In genomic region chr3:45994661-45995369, GRCh38 we compare ENCODE assay signal across 8 cellular contexts. TPM values are rescaled to one million over a fixed set of nuclear protein-coding genes. Genes with fewer than 3 reads are reported as not detected.
DNase-seq lines count a peak whose midpoint lies in the region; ATAC-seq and TF ChIP-seq lines count a peak whose summit lies in the region.

No MANE protein-coding gene starts in this region.

- WGBS in spleen, 5 donors, result 1 to 3% (median 3%) methylated on average over 17 to 20 of the region's 20 CpGs

- no peak for TF ChIP-seq POLR2A in spleen (IDR thresholded peaks at IDR 0.05)

- ATAC-seq in HG02870 (IDR thresholded peaks at IDR 0.05; ENCODE audit: unreplicated experiment), result peak; percentile 14

- H3K9me3 ChIP-seq in iPS-20b (ENCODE audit: insufficient read depth, low read depth, low read length) (no peaks in the 10 kb centered on the region), spleen (no peaks in the 10 kb centered on the region)

- H3K36me3 ChIP-seq in iPS-20b (ENCODE audit: insufficient read depth, low read depth, low read length) (no peaks in the 10 kb centered on the region), spleen (peaks cover 0 to 4% (median 0%) of the 10 kb centered on the region in 6 donors)

- H3K27ac ChIP-seq in angular gyrus (ENCODE audit: low read depth, low read length) (peak overlapping the region; percentile 17), iPS-20b (ENCODE audit: low read length) (no peak overlapping the region), spleen (peak overlapping the region; percentile 88 to 98 (median 95))

- DNase-seq in DMS53 (lab: John Stamatoyannopoulos, UW), result peak; percentile 30
- DNase-seq in DMS53 treated with DMSO at 0.1 percent for 48 hours (lab: John Stamatoyannopoulos, UW; ENCODE audit: unreplicated experiment), result no peak
- peak; percentile 51 for DNase-seq in RKO (ENCODE audit: low spot score)
- peak; percentile 76 for DNase-seq in spleen
- DNase-seq in NCI-H510A treated with DMSO at 0.1 percent for 48 hours (lab: John Stamatoyannopoulos, UW), result no peak

- intact Hi-C loops in spleen (cut with DNase I; ENCODE audit: low total_unique reads), result no loop called here

- H3K4me3 ChIP-seq in iPS-20b (ENCODE audit: low read length) (peak overlapping the region; percentile 77), spleen (peak overlapping the region; percentile 67 to 89 (median 81))

- H3K27me3 ChIP-seq in iPS-20b (ENCODE audit: insufficient read depth, low read length), result peaks cover 14% of the 10 kb centered on the region
- no peaks in the 10 kb centered on the region for H3K27me3 ChIP-seq in spleen (replicated peaks in 1 of 7)

- H3K4me1 ChIP-seq in iPS-20b (ENCODE audit: insufficient read depth, low read length) (peaks cover 10% of the 10 kb centered on the region), spleen (peaks cover 33 to 63% (median 51%) of the 10 kb centered on the region in 6 donors)

- peak overlapping the region; percentile 73; the same call in 1 of the 2 replicates for H3K9ac ChIP-seq in iPS-20b (ENCODE audit: low read depth, low read length)

- TF ChIP-seq CTCF in spleen (IDR thresholded peaks at IDR 0.05 in 8 of 11, conservative IDR thresholded peaks at IDR 0.05 in 3 of 11), result no peak

RNA-seq across cellular contexts. Expression of gene FYCO1, which starts 0.8 kb away (rescaled TPM):
- total RNA-seq in spleen, result 10 to 100 TPM; 22.9 to 40.1 (median 34.3) TPM
- polyA plus RNA-seq in spleen, result 1 to 10 TPM; 5.2 to 7.9 (median 5.7) TPM

RNA-seq across cellular contexts. Expression of gene XCR1, which starts 32.5 kb away (rescaled TPM):
- total RNA-seq in spleen, result 1 to 10 TPM in 6 of 7 donors, under 1 TPM in 1; 0.42 to 7.3 (median 4.7) TPM
- polyA plus RNA-seq in spleen, result under 1 TPM; 0.06 to 0.26 (median 0.17) TPM

RNA-seq across cellular contexts. Expression of gene CXCR6, which starts 51.6 kb away (rescaled TPM):
- 10 to 100 TPM in 5 of 7 donors, 1 to 10 TPM in 2; 6.6 to 35.3 (median 16.0) TPM for total RNA-seq in spleen
- polyA plus RNA-seq in spleen, result 1 to 10 TPM; 2.5 to 3.7 (median 2.6) TPM

Comparison
In these comparisons a context has a peak if more than half of its experiments do, and no peak if none do; other contexts are left out.
1. DNase-seq: peak in DMS53 (single experiment), RKO (single experiment) and spleen (single experiment); none in DMS53 treated with DMSO at 0.1 percent for 48 hours (single experiment) and NCI-H510A treated with DMSO at 0.1 percent for 48 hours (single experiment).